Comparison of ENCODE assay signal across 32 cellular contexts in genomic region chr10:49382826-49383225, GRCh38. TPM values are rescaled to one million over a fixed set of nuclear protein-coding genes. Genes with fewer than 3 reads are reported as not detected.
"Had no signal": no experiment of that assay in that cellular context is flagged by ENCODE, and none has a peak within 500 bp of the region (broad histone marks: within the 10 kb centered on the region; RNA-seq: fewer than 3 reads in every experiment).

No MANE protein-coding gene starts in this region.

- H3K4me1 ChIP-seq: gastrocnemius medialis, parathyroid adenoma, stomach, thyroid gland had no signal

- ATAC-seq: esophagus mucosa; gastrocnemius medialis; naive thymus-derived CD8-positive, alpha-beta T cell; sciatic nerve; stimulated activated effector memory CD8-positive, alpha-beta T cell treated with anti-CD3 and anti-CD28 coated beads, Interleukin-12 subunit alpha, Interleukin-12 subunit beta, amount 100 ng/mL, for 72 hours had no signal

- H3K4me1 Mint-ChIP-seq: endodermal cell; naive thymus-derived CD8-positive, alpha-beta T cell; stimulated activated effector memory CD8-positive, alpha-beta T cell treated with anti-CD3 and anti-CD28 coated beads, Interleukin-12 subunit alpha, Interleukin-12 subunit beta, amount 100 ng/mL, for 72 hours had no signal

- H3K9me3 Mint-ChIP-seq: dendritic cell treated with granulocyte-macrophage colony-stimulating factor and Interleukin-4, amounts not matched to agents 40 ng/mL and 50 ng/mL, for 4 days; endodermal cell; naive thymus-derived CD8-positive, alpha-beta T cell; stimulated activated effector memory CD8-positive, alpha-beta T cell treated with anti-CD3 and anti-CD28 coated beads, Interleukin-12 subunit alpha, Interleukin-12 subunit beta, amount 100 ng/mL, for 72 hours had no signal

- H3K9ac ChIP-seq: parathyroid adenoma had no signal

- H3K36me3 Mint-ChIP-seq: naive thymus-derived CD8-positive, alpha-beta T cell; stimulated activated effector memory CD8-positive, alpha-beta T cell treated with anti-CD3 and anti-CD28 coated beads, Interleukin-12 subunit alpha, Interleukin-12 subunit beta, amount 100 ng/mL, for 72 hours had no signal

- H3K9me3 ChIP-seq: gastrocnemius medialis, neutrophil, stomach, thyroid gland had no signal

- H3K36me3 ChIP-seq: gastrocnemius medialis, neutrophil, stomach, thyroid gland had no signal

- DNase-seq: effector CD8-positive, alpha-beta T cell; endodermal cell; foreskin fibroblast; gastrocnemius medialis; mesendoderm; midbrain; naive thymus-derived CD8-positive, alpha-beta T cell; stimulated activated CD4-positive, alpha-beta T cell treated with anti-CD3 and anti-CD28 coated beads, Interleukin-2, amount 100 ng/mL, for 24 hours; stimulated activated CD4-positive, alpha-beta T cell treated with anti-CD3 and anti-CD28 coated beads, Interleukin-4, amount 100 ng/mL, for 24 hours; stimulated activated naive CD4-positive, alpha-beta T cell treated with Interleukin-2 at 50 U/mL for 16 hours; stomach; thyroid gland; trophoblast cell had no signal

- H3K4me2 ChIP-seq: smooth muscle cell had no signal

- H3K4me3 ChIP-seq: gastrocnemius medialis, smooth muscle cell, stomach, thyroid gland had no signal

- H3K27me3 ChIP-seq: neutrophil, thyroid gland had no signal

- H3K27ac ChIP-seq: epithelial cell of prostate, gastrocnemius medialis, neutrophil, parathyroid adenoma, stomach, thyroid gland had no signal

- H3K4me3 Mint-ChIP-seq: dendritic cell treated with granulocyte-macrophage colony-stimulating factor and Interleukin-4, amounts not matched to agents 40 ng/mL and 50 ng/mL, for 4 days; endodermal cell; naive thymus-derived CD8-positive, alpha-beta T cell; stimulated activated effector memory CD8-positive, alpha-beta T cell treated with anti-CD3 and anti-CD28 coated beads, Interleukin-12 subunit alpha, Interleukin-12 subunit beta, amount 100 ng/mL, for 72 hours had no signal

- H3K27ac Mint-ChIP-seq: dendritic cell treated with granulocyte-macrophage colony-stimulating factor and Interleukin-4, amounts not matched to agents 40 ng/mL and 50 ng/mL, for 4 days; endodermal cell; naive thymus-derived CD8-positive, alpha-beta T cell; progenitor cell of endocrine pancreas; stimulated activated effector memory CD8-positive, alpha-beta T cell treated with anti-CD3 and anti-CD28 coated beads, Interleukin-12 subunit alpha, Interleukin-12 subunit beta, amount 100 ng/mL, for 72 hours had no signal

- H3K79me2 ChIP-seq: parathyroid adenoma had no signal

- H2AFZ ChIP-seq: parathyroid adenoma had no signal

RNA-seq across cellular contexts. Expression of gene DRGX, which starts 13.1 kb away (rescaled TPM):
- total RNA-seq: cerebellum; endodermal cell; esophagus mucosa; gastrocnemius medialis; glomerular endothelial cell; lower leg skin; lung microvascular endothelial cell; mucosa of gallbladder; naive thymus-derived CD8-positive, alpha-beta T cell; omental fat pad; progenitor cell of endocrine pancreas; sciatic nerve; smooth muscle cell; stomach; subcutaneous adipose tissue; temporal lobe; thyroid gland had no signal
- polyA plus RNA-seq: keratinocyte; naive thymus-derived CD8-positive, alpha-beta T cell; neural cell; smooth muscle cell; stomach had no signal
